In the genomic region with DNA sequence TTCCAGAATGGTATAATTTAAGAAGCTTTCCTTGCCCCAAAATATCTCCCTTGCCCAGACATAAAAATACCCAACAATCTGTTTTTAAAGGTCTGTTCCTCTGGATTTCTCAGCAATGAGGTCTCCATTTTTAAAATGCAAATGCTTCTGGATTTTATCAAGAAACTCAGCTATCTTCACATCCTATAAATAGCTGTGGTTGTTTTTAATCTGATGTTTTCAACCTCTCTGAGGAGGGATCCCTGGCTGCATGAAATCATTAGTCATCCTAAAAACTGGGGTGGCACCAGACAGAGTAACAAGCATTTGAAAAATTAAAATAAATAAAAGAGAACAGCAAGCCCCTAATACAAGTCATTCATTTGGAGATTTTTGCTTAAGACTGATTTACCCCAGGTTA, we compare ENCODE assay signal across 22 cellular contexts.
DNase-seq lines count a peak whose midpoint lies in the region; ATAC-seq and TF ChIP-seq lines count a peak whose summit lies in the region.
"Had no signal": no experiment of that assay in that cellular context is flagged by ENCODE, and none has a peak within 500 bp of the region (broad histone marks: within the 10 kb centered on the region; RNA-seq: fewer than 3 reads in every experiment).

No MANE protein-coding gene starts in this region.

- no peaks in the 10 kb centered on the region for H3K27me3 ChIP-seq in GM23338 (ENCODE audit: insufficient read depth)
- H3K27me3 ChIP-seq: breast epithelium, upper lobe of left lung had no signal

- H2AFZ ChIP-seq in GM23338: 0 out of 2 replicates have a peak overlapping the region, but pooled peaks have one; percentile 44

- H3K9me2 ChIP-seq in GM23338 (ENCODE audit: insufficient read depth): no peaks in the 10 kb centered on the region

- H3F3A ChIP-seq in GM23338 (replicated peaks; ENCODE audit: low read depth): no peaks in the 10 kb centered on the region

- no peak overlapping the region for H3K4me3 Mint-ChIP-seq in GM23338
- H3K4me3 Mint-ChIP-seq: activated naive CD8-positive, alpha-beta T cell treated with anti-CD3 and anti-CD28 coated beads, Interleukin-2, amount 10 ng/mL, durations not matched to agents 7 days and 5 days; CD14-positive monocyte; nephron progenitor cell; stimulated activated naive CD8-positive, alpha-beta T cell treated with anti-CD3 and anti-CD28 coated beads, Interleukin-15, amount 100 ng/mL, for 72 hours had no signal

- peak overlapping the region; percentile 69; the same call in 1 of the 2 replicates for H3K27ac ChIP-seq in GM23338 (ENCODE audit: low read depth)
- H3K27ac ChIP-seq in mesodermal cell (ENCODE audit: low read depth, low read length, severe bottlenecking): peak overlapping the region; percentile 33
- H3K27ac ChIP-seq: upper lobe of left lung had no signal

- H3K79me2 ChIP-seq in GM23338 (replicated peaks; ENCODE audit: insufficient read depth): no peaks in the 10 kb centered on the region

- no peaks in the 10 kb centered on the region for H3K9me3 Mint-ChIP-seq in GM23338
- H3K9me3 Mint-ChIP-seq: activated T-helper 2 cell treated with anti-CD3 and anti-CD28 coated beads, Interferon-gamma antibody, Interleukin-2, Interleukin-4, amounts not matched to agents 10 μg/mL and 5 μg/mL and 100 μg/mL, durations not matched to agents 14 hours and 24 hours and 36 hours; nephron progenitor cell had no signal

- H3K36me3 ChIP-seq in GM23338 (ENCODE audit: insufficient read depth) (no peaks in the 10 kb centered on the region), mesodermal cell (ENCODE audit: control insufficient read depth, insufficient read depth, low read length) (no peaks in the 10 kb centered on the region)
- H3K36me3 ChIP-seq: breast epithelium, upper lobe of left lung had no signal

- H4K20me1 ChIP-seq in GM23338 (replicated peaks; ENCODE audit: insufficient read depth): no peaks in the 10 kb centered on the region

- H3K4me3 ChIP-seq in GM23338 (no peak overlapping the region), mesodermal cell (ENCODE audit: extremely low read depth, insufficient read depth, low read length, poor library complexity, severe bottlenecking) (no peak overlapping the region)
- H3K4me3 ChIP-seq: breast epithelium, dorsolateral prefrontal cortex, upper lobe of left lung had no signal

- H3K4me1 ChIP-seq in GM23338 (ENCODE audit: insufficient read depth): peaks cover 51% of the 10 kb centered on the region
- peaks cover 20% of the 10 kb centered on the region for H3K4me1 ChIP-seq in mesodermal cell (ENCODE audit: control insufficient read depth, insufficient read depth, low read length, poor library complexity, severe bottlenecking)
- H3K4me1 ChIP-seq: upper lobe of left lung had no signal

- no peak for TF ChIP-seq CTCF in GM23338 (conservative IDR thresholded peaks at IDR 0.05; ENCODE audit: low read depth in 2 of 2)

- ATAC-seq in GM23338: no peak
- ATAC-seq in HG02884 (IDR thresholded peaks at IDR 0.05; ENCODE audit: unreplicated experiment): no peak
- ATAC-seq: stimulated activated naive CD8-positive, alpha-beta T cell treated with anti-CD3 and anti-CD28 coated beads, Interleukin-15, amount 100 ng/mL, for 72 hours had no signal

- DNase-seq in A172 (ENCODE audit: low spot score): peak; percentile 36
- no peak for DNase-seq in GM23338 (ENCODE audit: low spot score)
- peak; percentile 49 for DNase-seq in astrocyte of the hippocampus (ENCODE audit: low read depth, low spot score)
- DNase-seq in OCI-M1 (lab: John Stamatoyannopoulos, UW): no peak
- no peak for DNase-seq in NCI-H1105 (lab: John Stamatoyannopoulos, UW)
- no peak for DNase-seq in activated CD8-positive, alpha-beta memory T cell treated with anti-CD3 and anti-CD28 coated beads for 24 hours
- DNase-seq: activated CD4-positive, alpha-beta T cell treated with anti-CD3 and anti-CD28 coated beads for 48 hours; activated naive CD8-positive, alpha-beta T cell treated with anti-CD3 and anti-CD28 coated beads, Interleukin-2, amount 10 ng/mL, durations not matched to agents 7 days and 5 days; dorsolateral prefrontal cortex; midbrain; MM.1S; NCI-H748 treated with DMSO at 0.1 percent for 48 hours; nephron progenitor cell; Right ventricle myocardium superior; stimulated activated CD4-positive, alpha-beta T cell treated with anti-CD3 and anti-CD28 coated beads, Interleukin-2, amount 100 ng/mL, for 48 hours; stimulated activated naive CD8-positive, alpha-beta T cell treated with anti-CD3 and anti-CD28 coated beads, Interleukin-15, amount 100 ng/mL, for 72 hours; upper lobe of left lung had no signal

- H3K4me1 Mint-ChIP-seq in GM23338: peaks cover 56% of the 10 kb centered on the region
- H3K4me1 Mint-ChIP-seq: activated naive CD8-positive, alpha-beta T cell treated with anti-CD3 and anti-CD28 coated beads, Interleukin-2, amount 10 ng/mL, durations not matched to agents 7 days and 5 days; CD14-positive monocyte; stimulated activated naive CD8-positive, alpha-beta T cell treated with anti-CD3 and anti-CD28 coated beads, Interleukin-15, amount 100 ng/mL, for 72 hours had no signal

- H3K36me3 Mint-ChIP-seq in GM23338 (ENCODE audit: low read depth): no peaks in the 10 kb centered on the region
- H3K36me3 Mint-ChIP-seq: activated naive CD8-positive, alpha-beta T cell treated with anti-CD3 and anti-CD28 coated beads, Interleukin-2, amount 10 ng/mL, durations not matched to agents 7 days and 5 days; CD14-positive monocyte had no signal

- H3K9me3 ChIP-seq in mesodermal cell (ENCODE audit: control insufficient read depth, low read length): no peaks in the 10 kb centered on the region
- H3K9me3 ChIP-seq: breast epithelium, upper lobe of left lung had no signal

- no peak overlapping the region for H3K27ac Mint-ChIP-seq in GM23338
- H3K27ac Mint-ChIP-seq: activated naive CD8-positive, alpha-beta T cell treated with anti-CD3 and anti-CD28 coated beads, Interleukin-2, amount 10 ng/mL, durations not matched to agents 7 days and 5 days; activated T-helper 2 cell treated with anti-CD3 and anti-CD28 coated beads, Interferon-gamma antibody, Interleukin-2, Interleukin-4, amounts not matched to agents 10 μg/mL and 5 μg/mL and 100 μg/mL, durations not matched to agents 14 hours and 24 hours and 36 hours; CD14-positive monocyte; stimulated activated naive CD8-positive, alpha-beta T cell treated with anti-CD3 and anti-CD28 coated beads, Interleukin-15, amount 100 ng/mL, for 72 hours had no signal

- H3K27me3 Mint-ChIP-seq in GM23338 (ENCODE audit: insufficient read depth, low read depth, poor library complexity): no peaks in the 10 kb centered on the region
- H3K27me3 Mint-ChIP-seq: activated naive CD8-positive, alpha-beta T cell treated with anti-CD3 and anti-CD28 coated beads, Interleukin-2, amount 10 ng/mL, durations not matched to agents 7 days and 5 days; stimulated activated naive CD8-positive, alpha-beta T cell treated with anti-CD3 and anti-CD28 coated beads, Interleukin-15, amount 100 ng/mL, for 72 hours had no signal

- peak overlapping the region; percentile 52; the same call in 1 of the 2 replicates for H3K4me2 ChIP-seq in GM23338

TF ChIP-seq in GM23338, 12 proteins besides CTCF, POLR2A, EP300 and RAD21 (continues in another document):
- TF ChIP-seq STAT1 (IDR thresholded peaks at IDR 0.05; ENCODE audit: unreplicated experiment): no peak
- TF ChIP-seq, protein P1, sequence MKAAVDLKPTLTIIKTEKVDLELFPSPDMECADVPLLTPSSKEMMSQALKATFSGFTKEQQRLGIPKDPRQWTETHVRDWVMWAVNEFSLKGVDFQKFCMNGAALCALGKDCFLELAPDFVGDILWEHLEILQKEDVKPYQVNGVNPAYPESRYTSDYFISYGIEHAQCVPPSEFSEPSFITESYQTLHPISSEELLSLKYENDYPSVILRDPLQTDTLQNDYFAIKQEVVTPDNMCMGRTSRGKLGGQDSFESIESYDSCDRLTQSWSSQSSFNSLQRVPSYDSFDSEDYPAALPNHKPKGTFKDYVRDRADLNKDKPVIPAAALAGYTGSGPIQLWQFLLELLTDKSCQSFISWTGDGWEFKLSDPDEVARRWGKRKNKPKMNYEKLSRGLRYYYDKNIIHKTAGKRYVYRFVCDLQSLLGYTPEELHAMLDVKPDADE (IDR thresholded peaks at IDR 0.05): no peak
- TF ChIP-seq, protein P2, sequence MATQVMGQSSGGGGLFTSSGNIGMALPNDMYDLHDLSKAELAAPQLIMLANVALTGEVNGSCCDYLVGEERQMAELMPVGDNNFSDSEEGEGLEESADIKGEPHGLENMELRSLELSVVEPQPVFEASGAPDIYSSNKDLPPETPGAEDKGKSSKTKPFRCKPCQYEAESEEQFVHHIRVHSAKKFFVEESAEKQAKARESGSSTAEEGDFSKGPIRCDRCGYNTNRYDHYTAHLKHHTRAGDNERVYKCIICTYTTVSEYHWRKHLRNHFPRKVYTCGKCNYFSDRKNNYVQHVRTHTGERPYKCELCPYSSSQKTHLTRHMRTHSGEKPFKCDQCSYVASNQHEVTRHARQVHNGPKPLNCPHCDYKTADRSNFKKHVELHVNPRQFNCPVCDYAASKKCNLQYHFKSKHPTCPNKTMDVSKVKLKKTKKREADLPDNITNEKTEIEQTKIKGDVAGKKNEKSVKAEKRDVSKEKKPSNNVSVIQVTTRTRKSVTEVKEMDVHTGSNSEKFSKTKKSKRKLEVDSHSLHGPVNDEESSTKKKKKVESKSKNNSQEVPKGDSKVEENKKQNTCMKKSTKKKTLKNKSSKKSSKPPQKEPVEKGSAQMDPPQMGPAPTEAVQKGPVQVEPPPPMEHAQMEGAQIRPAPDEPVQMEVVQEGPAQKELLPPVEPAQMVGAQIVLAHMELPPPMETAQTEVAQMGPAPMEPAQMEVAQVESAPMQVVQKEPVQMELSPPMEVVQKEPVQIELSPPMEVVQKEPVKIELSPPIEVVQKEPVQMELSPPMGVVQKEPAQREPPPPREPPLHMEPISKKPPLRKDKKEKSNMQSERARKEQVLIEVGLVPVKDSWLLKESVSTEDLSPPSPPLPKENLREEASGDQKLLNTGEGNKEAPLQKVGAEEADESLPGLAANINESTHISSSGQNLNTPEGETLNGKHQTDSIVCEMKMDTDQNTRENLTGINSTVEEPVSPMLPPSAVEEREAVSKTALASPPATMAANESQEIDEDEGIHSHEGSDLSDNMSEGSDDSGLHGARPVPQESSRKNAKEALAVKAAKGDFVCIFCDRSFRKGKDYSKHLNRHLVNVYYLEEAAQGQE (IDR thresholded peaks at IDR 0.05; ENCODE audit: unreplicated experiment): no peak

Comparison
In these comparisons a context has a peak if more than half of its experiments do, and no peak if none do; other contexts are left out.
1. DNase-seq: peak in A172 (single experiment) and astrocyte of the hippocampus (single experiment); none in GM23338 (single experiment), OCI-M1 (single experiment), NCI-H1105 (single experiment) and activated CD8-positive, alpha-beta memory T cell treated with anti-CD3 and anti-CD28 coated beads for 24 hours (single experiment).